In the genomic region with DNA sequence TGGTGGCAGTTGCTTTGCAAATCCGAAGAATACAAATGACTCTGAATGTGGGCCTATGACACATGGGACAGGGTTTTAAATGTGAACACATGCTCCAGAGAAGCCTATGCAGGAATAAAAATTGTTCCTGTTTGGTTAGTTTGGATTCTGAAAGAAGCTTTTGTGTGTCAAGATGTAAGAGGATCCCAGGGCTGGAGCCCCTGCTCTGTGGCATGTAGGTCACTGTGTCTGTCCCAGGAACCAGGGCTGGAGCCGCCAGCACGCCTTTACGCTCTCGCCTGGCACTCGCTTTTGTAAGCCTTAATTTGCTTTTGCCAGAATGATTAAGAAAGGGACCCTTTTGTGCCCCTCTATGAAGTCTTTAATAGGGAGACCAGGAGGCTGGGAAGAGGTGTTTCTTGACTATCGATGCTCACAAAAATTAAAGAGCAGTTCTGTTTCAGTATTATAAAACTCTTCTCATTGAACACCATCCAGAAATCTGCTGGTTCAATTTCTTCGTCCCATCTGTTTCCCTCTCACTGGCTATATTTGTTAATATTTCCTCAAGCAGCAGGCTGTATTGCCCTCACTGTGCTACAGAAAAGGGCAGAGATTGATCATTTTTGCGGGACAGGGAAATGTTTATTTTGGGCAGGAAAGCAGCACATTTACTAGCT, we compare ENCODE assay signal across 1 cellular context.
TF ChIP-seq lines count a peak whose summit lies in the region.

No MANE protein-coding gene starts in this region.

TF ChIP-seq in GM23338, 12 proteins besides CTCF, POLR2A, EP300 and RAD21 (continued from another document):
- TF ChIP-seq ZNF462 (CRISPR knock-in tag; IDR thresholded peaks at IDR 0.05) (no peak), ETS1 (IDR thresholded peaks at IDR 0.05) (no peak), ZNF331 (CRISPR knock-in tag; IDR thresholded peaks at IDR 0.05; ENCODE audit: low read depth) (no peak), POLR2AphosphoS5 (IDR thresholded peaks at IDR 0.05; ENCODE audit: low read depth) (no peak), CREB1 (CRISPR knock-in tag; IDR thresholded peaks at IDR 0.05; ENCODE audit: low read depth) (no peak), ZNF114 (CRISPR knock-in tag; IDR thresholded peaks at IDR 0.05) (no peak), STAT1 (IDR thresholded peaks at IDR 0.05; ENCODE audit: unreplicated experiment) (no peak), NANOG (IDR thresholded peaks at IDR 0.05; ENCODE audit: borderline replicate concordance) (no peak), EZH2 (IDR thresholded peaks at IDR 0.05; ENCODE audit: low read depth, unreplicated experiment) (no peak)
